14 cellular contexts compared by ENCODE assay signal in the genomic region with DNA sequence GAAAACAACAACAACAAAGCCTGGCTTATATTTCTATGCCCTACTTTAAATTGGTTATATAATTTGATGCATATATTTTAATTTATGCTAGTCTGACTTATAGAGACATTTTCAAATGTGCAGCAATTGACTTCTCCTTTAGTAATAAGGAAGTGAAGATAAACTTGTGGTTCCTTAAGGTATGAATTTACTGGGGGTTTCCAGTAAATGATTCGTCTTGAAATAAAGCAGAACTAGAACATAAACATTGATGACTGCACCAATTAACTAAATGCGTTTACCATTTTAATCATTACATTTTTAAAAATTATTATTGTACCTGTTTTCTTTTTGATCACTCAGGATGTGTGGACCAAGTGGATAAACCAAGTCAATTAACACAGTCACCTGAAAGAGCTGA.
DNase-seq lines count a peak whose midpoint lies in the region; ATAC-seq, FAIRE-seq and TF ChIP-seq lines count a peak whose summit lies in the region.
"Had no signal": no experiment of that assay in that cellular context is flagged by ENCODE, and none has a peak within 500 bp of the region (broad histone marks: within the 10 kb centered on the region; RNA-seq: fewer than 3 reads in every experiment).

No MANE protein-coding gene starts in this region.

- H3K9me3 ChIP-seq in SK-N-SH (no peaks in the 10 kb centered on the region), ovary (no peaks in the 10 kb centered on the region)
- H3K9me3 ChIP-seq: SJSA1, stomach had no signal

- no peaks in the 10 kb centered on the region for H4K20me1 ChIP-seq in SK-N-SH (ENCODE audit: insufficient read depth)

- no peaks in the 10 kb centered on the region for H3K9me2 ChIP-seq in SK-N-SH

- no peak for TF ChIP-seq RAD21 in SK-N-SH (IDR thresholded peaks at IDR 0.05; ENCODE audit: low read length)

- H3K36me3 ChIP-seq in SK-N-SH (replicated peaks in 1 of 2; ENCODE audit: control insufficient read depth in 1 of 2, insufficient read depth in 2 of 2, low read length in 1 of 2) (no peaks in the 10 kb centered on the region), ovary (no peaks in the 10 kb centered on the region)
- H3K36me3 ChIP-seq: SJSA1, stomach had no signal

- 35% methylated on average over 2 of the region's 2 CpGs for WGBS in SK-N-SH (ENCODE audit: low lambda C conversion rate)
- 68 to 74% (median 71%) methylated on average over 2 of the region's 2 CpGs for WGBS in ovary, 3 donors

- no peaks in the 10 kb centered on the region for H3F3A ChIP-seq in SK-N-SH (replicated peaks; ENCODE audit: insufficient read depth)

- no peak for FAIRE-seq in GM12891 (lab: Jason Lieb, UNC)

- H3K27me3 ChIP-seq in SK-N-SH (ENCODE audit: insufficient read depth): no peaks in the 10 kb centered on the region
- H3K27me3 ChIP-seq in ovary: no peaks in the 10 kb centered on the region
- H3K27me3 ChIP-seq: SJSA1, stomach had no signal

- intact Hi-C loops in ovary (cut with DNase I): no loop called here

- TF ChIP-seq EP300 in SK-N-SH (IDR thresholded peaks at IDR 0.05; ENCODE audit: borderline replicate concordance in 1 of 2, low read depth in 1 of 2, low read length in 1 of 2) (no peak), ovary (IDR thresholded peaks at IDR 0.05) (no peak)

- no peak overlapping the region for H2AFZ ChIP-seq in SK-N-SH (ENCODE audit: low read depth)

- ATAC-seq in GM19467 (IDR thresholded peaks at IDR 0.05; ENCODE audit: unreplicated experiment) (peak; percentile 81), HG02970 (IDR thresholded peaks at IDR 0.05; ENCODE audit: low FRiP score, unreplicated experiment) (peak; percentile 89)
- ATAC-seq: natural killer cell treated with Interleukin-12 subunit alpha and Interleukin-12 subunit beta and Interleukin-15 and Interleukin-18, amount 100 ng/mL, for 72 hours had no signal

- H3K4me3 ChIP-seq in SK-N-SH (ENCODE audit: low read depth in 2 of 2, low read length in 1 of 2) (no peak overlapping the region), ovary (no peak overlapping the region)
- H3K4me3 ChIP-seq: SJSA1, stomach had no signal

- TF ChIP-seq CTCF in SK-N-SH (IDR thresholded peaks at IDR 0.05) (no peak), ovary (IDR thresholded peaks at IDR 0.05) (no peak)

- POLR2A ChIA-PET in SK-N-SH (lab: Yijun Ruan, JAX): no interaction called here
- POLR2A ChIA-PET in HEK293T (lab: Yijun Ruan, JAX): no interaction called here

- no peak overlapping the region for H3K27ac ChIP-seq in SK-N-SH (ENCODE audit: low read depth in 2 of 2, low read length in 1 of 2)
- no peak overlapping the region for H3K27ac ChIP-seq in ovary
- H3K27ac ChIP-seq: SJSA1, stomach had no signal

- H3K79me2 ChIP-seq in SK-N-SH (ENCODE audit: insufficient read depth): no peaks in the 10 kb centered on the region

- DNase-seq in GM12891 (ENCODE audit: insufficient read length, low spot score) (no peak), Kasumi-1 (lab: John Stamatoyannopoulos, UW) (peak; percentile 60 to 72), SK-N-SH (no peak), HEK293T (ENCODE audit: extremely low spot score) (no peak), pons (ENCODE audit: low spot score) (no peak), ovary (no peak)
- DNase-seq: anterior cingulate cortex, erythroblast, immature natural killer cell, stomach had no signal

- no peak overlapping the region for H3K9ac ChIP-seq in SK-N-SH

- no peak overlapping the region for H3K4me2 ChIP-seq in SK-N-SH

- CTCF ChIA-PET in SK-N-SH (lab: Yijun Ruan, JAX): interaction anchor here (0.6 to 0.7 kb wide), 2 partner anchors 18 to 266 kb away, joined by 3 read pairs; no protein-coding TSS in a partner anchor
- CTCF ChIA-PET in HEK293T (lab: Yijun Ruan, JAX): no interaction called here

- TF ChIP-seq POLR2A in GM12891 (IDR thresholded peaks at IDR 0.05; ENCODE audit: low read depth, low read length) (no peak), ovary (IDR thresholded peaks at IDR 0.05) (no peak)

- H3K4me1 ChIP-seq in SK-N-SH (ENCODE audit: control insufficient read depth in 1 of 2, insufficient read depth in 2 of 2, low read depth in 1 of 2, low read length in 1 of 2): no peaks in the 10 kb centered on the region; a peak in 1 of 4 replicates
- no peaks in the 10 kb centered on the region for H3K4me1 ChIP-seq in ovary (ENCODE audit: insufficient read depth)
- H3K4me1 ChIP-seq: SJSA1, stomach had no signal

TF ChIP-seq in GM12891, 5 proteins besides CTCF, POLR2A, EP300 and RAD21:
- TF ChIP-seq TAF1 (IDR thresholded peaks at IDR 0.05; ENCODE audit: low read depth, low read length) (no peak), SPI1 (IDR thresholded peaks at IDR 0.05; ENCODE audit: low read depth, low read length) (peak; percentile 90), POU2F2 (IDR thresholded peaks at IDR 0.05; ENCODE audit: low read depth, low read length) (no peak)

TF ChIP-seq in SK-N-SH, 30 proteins besides CTCF, POLR2A, EP300 and RAD21 (continues in another document):
- TF ChIP-seq RFX5 (IDR thresholded peaks at IDR 0.05; ENCODE audit: low read length): no peak
- no peak for TF ChIP-seq SMC3 (IDR thresholded peaks at IDR 0.05; ENCODE audit: low read depth, low read length)
- TF ChIP-seq FOXJ3 (CRISPR knock-in tag; IDR thresholded peaks at IDR 0.05): no peak
- TF ChIP-seq EZH2phosphoT487 (IDR thresholded peaks at IDR 0.05; ENCODE audit: borderline replicate concordance, low read depth): no peak
- no peak for TF ChIP-seq JUND (IDR thresholded peaks at IDR 0.05)
- TF ChIP-seq RXRA (IDR thresholded peaks at IDR 0.05; ENCODE audit: borderline replicate concordance, low read depth): no peak
- TF ChIP-seq POLR2AphosphoS5 (IDR thresholded peaks at IDR 0.05; ENCODE audit: low read depth, low read length): no peak
- TF ChIP-seq TAF1 (IDR thresholded peaks at IDR 0.05; ENCODE audit: borderline replicate concordance, low read depth, low read length): no peak
- TF ChIP-seq, protein P1, sequence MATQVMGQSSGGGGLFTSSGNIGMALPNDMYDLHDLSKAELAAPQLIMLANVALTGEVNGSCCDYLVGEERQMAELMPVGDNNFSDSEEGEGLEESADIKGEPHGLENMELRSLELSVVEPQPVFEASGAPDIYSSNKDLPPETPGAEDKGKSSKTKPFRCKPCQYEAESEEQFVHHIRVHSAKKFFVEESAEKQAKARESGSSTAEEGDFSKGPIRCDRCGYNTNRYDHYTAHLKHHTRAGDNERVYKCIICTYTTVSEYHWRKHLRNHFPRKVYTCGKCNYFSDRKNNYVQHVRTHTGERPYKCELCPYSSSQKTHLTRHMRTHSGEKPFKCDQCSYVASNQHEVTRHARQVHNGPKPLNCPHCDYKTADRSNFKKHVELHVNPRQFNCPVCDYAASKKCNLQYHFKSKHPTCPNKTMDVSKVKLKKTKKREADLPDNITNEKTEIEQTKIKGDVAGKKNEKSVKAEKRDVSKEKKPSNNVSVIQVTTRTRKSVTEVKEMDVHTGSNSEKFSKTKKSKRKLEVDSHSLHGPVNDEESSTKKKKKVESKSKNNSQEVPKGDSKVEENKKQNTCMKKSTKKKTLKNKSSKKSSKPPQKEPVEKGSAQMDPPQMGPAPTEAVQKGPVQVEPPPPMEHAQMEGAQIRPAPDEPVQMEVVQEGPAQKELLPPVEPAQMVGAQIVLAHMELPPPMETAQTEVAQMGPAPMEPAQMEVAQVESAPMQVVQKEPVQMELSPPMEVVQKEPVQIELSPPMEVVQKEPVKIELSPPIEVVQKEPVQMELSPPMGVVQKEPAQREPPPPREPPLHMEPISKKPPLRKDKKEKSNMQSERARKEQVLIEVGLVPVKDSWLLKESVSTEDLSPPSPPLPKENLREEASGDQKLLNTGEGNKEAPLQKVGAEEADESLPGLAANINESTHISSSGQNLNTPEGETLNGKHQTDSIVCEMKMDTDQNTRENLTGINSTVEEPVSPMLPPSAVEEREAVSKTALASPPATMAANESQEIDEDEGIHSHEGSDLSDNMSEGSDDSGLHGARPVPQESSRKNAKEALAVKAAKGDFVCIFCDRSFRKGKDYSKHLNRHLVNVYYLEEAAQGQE (IDR thresholded peaks at IDR 0.05; ENCODE audit: low read depth, low read length): no peak
- no peak for TF ChIP-seq TCF12 (IDR thresholded peaks at IDR 0.05)

TF ChIP-seq in HEK293T, 16 proteins besides CTCF, POLR2A, EP300 and RAD21:
- no peak for TF ChIP-seq FOXM1 (IDR thresholded peaks at IDR 0.05; ENCODE audit: borderline replicate concordance)
- TF ChIP-seq L3MBTL2 (conservative IDR thresholded peaks at IDR 0.05): no peak
- no peak for TF ChIP-seq BHLHE40 (IDR thresholded peaks at IDR 0.05; ENCODE audit: borderline replicate concordance)
- no peak for TF ChIP-seq CTBP1 (IDR thresholded peaks at IDR 0.05; ENCODE audit: borderline replicate concordance)
- no peak for TF ChIP-seq LEF1 (IDR thresholded peaks at IDR 0.05; ENCODE audit: borderline replicate concordance)
- TF ChIP-seq SUZ12 (IDR thresholded peaks at IDR 0.05): no peak
- TF ChIP-seq FOXA1 (IDR thresholded peaks at IDR 0.05): no peak
- TF ChIP-seq SP1 (IDR thresholded peaks at IDR 0.05): no peak
- no peak for TF ChIP-seq NFRKB (IDR thresholded peaks at IDR 0.05)

Comparison
In these comparisons a context has a peak if more than half of its experiments do, and no peak if none do; other contexts are left out.
1. DNase-seq: peak in Kasumi-1 (2 of 2); none in GM12891 (single experiment), SK-N-SH (single experiment), HEK293T (single experiment), pons (single experiment) and ovary (0 of 5).